10 cellular contexts compared by ENCODE assay signal in the genomic region with DNA sequence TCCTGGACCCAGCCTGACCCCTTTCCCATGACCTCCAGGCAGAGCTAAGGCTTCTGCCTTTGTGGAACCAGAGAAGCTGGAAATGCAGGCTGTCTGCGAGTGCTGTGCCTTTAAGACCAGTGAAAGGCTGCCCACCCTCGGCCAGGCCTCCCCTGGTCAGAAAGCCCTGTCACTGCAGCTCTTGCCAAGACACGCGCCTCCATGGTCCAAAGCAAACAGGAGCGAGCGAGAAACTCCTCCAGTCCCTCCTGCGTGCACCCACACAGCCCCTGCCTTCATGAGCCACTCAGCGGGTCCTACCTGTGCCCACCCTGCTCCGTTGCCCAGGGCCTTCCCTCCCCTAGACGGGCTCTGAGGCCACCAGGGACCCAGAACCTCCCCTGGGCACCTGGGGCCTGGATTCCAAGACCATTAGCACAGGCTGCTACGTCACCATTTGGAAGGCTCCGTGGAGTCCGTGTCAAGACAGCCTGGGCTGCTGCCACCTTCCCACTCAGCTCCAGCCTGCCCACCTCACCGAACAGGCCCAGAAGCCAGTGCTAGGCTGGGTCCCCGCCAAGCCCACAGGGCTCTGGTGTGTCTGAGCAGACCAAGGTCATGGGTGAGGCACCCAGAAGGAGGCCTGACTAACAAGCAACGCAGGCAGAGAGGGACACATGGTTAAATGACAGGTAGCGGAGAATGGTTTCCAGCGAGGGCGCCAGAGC.
A peak's percentile ranks its signal among the peaks of the same experiment; 100 is the strongest.
DNase-seq lines count a peak whose midpoint lies in the region; ATAC-seq and TF ChIP-seq lines count a peak whose summit lies in the region.
"Had no signal": no experiment of that assay in that cellular context is flagged by ENCODE, and none has a peak within 500 bp of the region (broad histone marks: within the 10 kb centered on the region; RNA-seq: fewer than 3 reads in every experiment).

No MANE protein-coding gene starts in this region.

- POLR2A ChIA-PET in activated CD4-positive, alpha-beta T cell treated with anti-CD3 and anti-CD28 coated beads, Interleukin-2, amount 10 ng/mL, durations not matched to agents 7 days and 5 days (lab: Charles Lee) = no interaction called here

- no peak for TF ChIP-seq CTCF in brain microvascular endothelial cell (IDR thresholded peaks at IDR 0.05; ENCODE audit: low read depth, low read length, missing control alignments)

- H3K27ac ChIP-seq in brain microvascular endothelial cell (no peak overlapping the region), rectal smooth muscle tissue (ENCODE audit: low read depth, low read length) (peak overlapping the region; percentile 51)

- no peaks in the 10 kb centered on the region for H3K36me3 Mint-ChIP-seq in activated CD4-positive, alpha-beta T cell treated with anti-CD3 and anti-CD28 coated beads, Interleukin-2, amount 10 ng/mL, durations not matched to agents 7 days and 5 days (ENCODE audit: low read depth)

- H3K9me3 Mint-ChIP-seq in activated CD4-positive, alpha-beta T cell treated with anti-CD3 and anti-CD28 coated beads, Interleukin-2, amount 10 ng/mL, durations not matched to agents 7 days and 5 days = no peaks in the 10 kb centered on the region
- H3K9me3 Mint-ChIP-seq: CD4-positive, alpha-beta T cell had no signal

- peak; percentile 64 for DNase-seq in Ammon's horn (ENCODE audit: low spot score)
- DNase-seq in brain microvascular endothelial cell = peak; percentile 62
- peak; percentile 55 for DNase-seq in hepatic stellate cell (ENCODE audit: low spot score)
- no peak for DNase-seq in NCI-H2196 (lab: John Stamatoyannopoulos, UW; ENCODE audit: unreplicated experiment)
- DNase-seq in activated CD4-positive, alpha-beta T cell treated with anti-CD3 and anti-CD28 coated beads, Interleukin-2, amount 10 ng/mL, durations not matched to agents 7 days and 5 days = no peak
- no peak for DNase-seq in NCI-H524 treated with DMSO at 0.1 percent for 48 hours (lab: John Stamatoyannopoulos, UW)
- DNase-seq: activated CD4-positive, alpha-beta T cell treated with anti-CD3 and anti-CD28 coated beads, Interleukin-2, amount 50 U/mL, for 48 hours; CD4-positive, alpha-beta T cell had no signal

- in situ Hi-C loops in brain microvascular endothelial cell (cut with HindIII; ENCODE audit: low pct_ligation_motif_present, low sequenced_read_pairs) = no loop called here

- CTCF ChIA-PET in activated CD4-positive, alpha-beta T cell treated with anti-CD3 and anti-CD28 coated beads, Interleukin-2, amount 10 ng/mL, durations not matched to agents 7 days and 5 days (lab: Charles Lee) = interaction anchor here (1.1 to 1.6 kb wide), 2 partner anchors 17 to 49 kb away, joined by 4 to 6 read pairs; no protein-coding TSS in a partner anchor

- no peak overlapping the region for H3K27ac Mint-ChIP-seq in activated CD4-positive, alpha-beta T cell treated with anti-CD3 and anti-CD28 coated beads, Interleukin-2, amount 10 ng/mL, durations not matched to agents 7 days and 5 days
- H3K27ac Mint-ChIP-seq: CD4-positive, alpha-beta T cell had no signal

- no peak overlapping the region for H3K4me3 ChIP-seq in brain microvascular endothelial cell (ENCODE audit: low read depth, low read length)
- no peak overlapping the region for H3K4me3 ChIP-seq in rectal smooth muscle tissue (ENCODE audit: low read length)

- H3K4me1 Mint-ChIP-seq in activated CD4-positive, alpha-beta T cell treated with anti-CD3 and anti-CD28 coated beads, Interleukin-2, amount 10 ng/mL, durations not matched to agents 7 days and 5 days = no peaks in the 10 kb centered on the region

- ATAC-seq in GM18861 (IDR thresholded peaks at IDR 0.05; ENCODE audit: unreplicated experiment) = no peak

- no peaks in the 10 kb centered on the region for H3K27me3 Mint-ChIP-seq in activated CD4-positive, alpha-beta T cell treated with anti-CD3 and anti-CD28 coated beads, Interleukin-2, amount 10 ng/mL, durations not matched to agents 7 days and 5 days
- H3K27me3 Mint-ChIP-seq: CD4-positive, alpha-beta T cell had no signal

- peaks cover 38% of the 10 kb centered on the region for H3K4me1 ChIP-seq in rectal smooth muscle tissue (ENCODE audit: control insufficient read depth, insufficient read depth, low read length)

- H3K9ac ChIP-seq in rectal smooth muscle tissue (ENCODE audit: low read length) = no peak overlapping the region

- no peaks in the 10 kb centered on the region for H3K27me3 ChIP-seq in brain microvascular endothelial cell (replicated peaks)
- H3K27me3 ChIP-seq in rectal smooth muscle tissue (ENCODE audit: control insufficient read depth, insufficient read depth, low read length) = no peaks in the 10 kb centered on the region

- H3K36me3 ChIP-seq in brain microvascular endothelial cell (replicated peaks) = no peaks in the 10 kb centered on the region
- peaks cover 5% of the 10 kb centered on the region for H3K36me3 ChIP-seq in rectal smooth muscle tissue (ENCODE audit: control insufficient read depth, insufficient read depth, low read length)

- no peak overlapping the region for H3K4me3 Mint-ChIP-seq in activated CD4-positive, alpha-beta T cell treated with anti-CD3 and anti-CD28 coated beads, Interleukin-2, amount 10 ng/mL, durations not matched to agents 7 days and 5 days
- H3K4me3 Mint-ChIP-seq: CD4-positive, alpha-beta T cell had no signal

Comparison
In these comparisons a context has a peak if more than half of its experiments do, and no peak if none do; other contexts are left out.
1. DNase-seq: peak in Ammon's horn (single experiment), brain microvascular endothelial cell (single experiment) and hepatic stellate cell (single experiment); none in NCI-H2196 (single experiment), activated CD4-positive, alpha-beta T cell treated with anti-CD3 and anti-CD28 coated beads, Interleukin-2, amount 10 ng/mL, durations not matched to agents 7 days and 5 days (single experiment) and NCI-H524 treated with DMSO at 0.1 percent for 48 hours (single experiment).